11 cellular contexts compared by ENCODE assay signal in genomic region chr16:66569827-66570405, GRCh38. TPM values are rescaled to one million over a fixed set of nuclear protein-coding genes. Genes with fewer than 3 reads are reported as not detected.
A peak's percentile ranks its signal among the peaks of the same experiment; 100 is the strongest.
DNase-seq lines count a peak whose midpoint lies in the region; ATAC-seq and TF ChIP-seq lines count a peak whose summit lies in the region.
"Had no signal": no experiment of that assay in that cellular context is flagged by ENCODE, and none has a peak within 500 bp of the region (broad histone marks: within the 10 kb centered on the region; RNA-seq: fewer than 3 reads in every experiment).

No MANE protein-coding gene starts in this region.

- TF ChIP-seq CTCF in RWPE1 (conservative IDR thresholded peaks at IDR 0.05; ENCODE audit: low read depth) (no peak), fibroblast of mammary gland (conservative IDR thresholded peaks at IDR 0.05; ENCODE audit: control insufficient read depth, insufficient read depth, low read depth, low read length) (no peak), MM.1S (IDR thresholded peaks at IDR 0.05; ENCODE audit: low read length) (no peak)

- CTCF ChIA-PET in RWPE1 (lab: Yijun Ruan, JAX): interaction anchor here (0.6 to 1.3 kb wide), 4 partner anchors 10 to 597 kb away, joined by 3 to 5 read pairs (median 4); no protein-coding TSS in a partner anchor

- H4K20me1 ChIP-seq in GM23248 (ENCODE audit: insufficient read depth): no peaks in the 10 kb centered on the region
- H4K20me1 ChIP-seq in MM.1S (ENCODE audit: insufficient read depth, low read length): no peaks in the 10 kb centered on the region

- H3K36me3 ChIP-seq in GM23248 (ENCODE audit: low read depth) (no peaks in the 10 kb centered on the region), MM.1S (replicated peaks; ENCODE audit: insufficient read depth, low read length) (0 out of 2 replicates have a peak, but pooled peaks cover 4% of the 10 kb centered on the region)

- no peak overlapping the region for H2AFZ ChIP-seq in GM23248
- no peak overlapping the region for H2AFZ ChIP-seq in MM.1S (ENCODE audit: low read length)

- no peaks in the 10 kb centered on the region for H3K79me2 ChIP-seq in GM23248 (ENCODE audit: insufficient read depth)
- H3K79me2 ChIP-seq in MM.1S (ENCODE audit: low read length): peaks cover 15% of the 10 kb centered on the region

- H3K27ac ChIP-seq in GM23248: peak overlapping the region; percentile 27
- H3K27ac ChIP-seq in RWPE1: peak overlapping the region; percentile 55; the same call in 1 of the 2 replicates
- no peak overlapping the region for H3K27ac ChIP-seq in MM.1S (ENCODE audit: low read length)

- H3K9me3 ChIP-seq in GM23248 (ENCODE audit: low read depth) (no peaks in the 10 kb centered on the region), MM.1S (replicated peaks; ENCODE audit: insufficient read depth, low read length) (no peaks in the 10 kb centered on the region)
- H3K9me3 ChIP-seq: tibial nerve had no signal

- POLR2A ChIA-PET in RWPE1 (lab: Yijun Ruan, JAX; ENCODE audit: low non-redundant PET): no interaction called here

- H3K9me2 ChIP-seq in GM23248 (ENCODE audit: insufficient read depth) (no peaks in the 10 kb centered on the region), MM.1S (replicated peaks; ENCODE audit: insufficient read depth, low read length) (no peaks in the 10 kb centered on the region)

- H3K4me3 ChIP-seq in GM23248: peak overlapping the region; percentile 6; the same call in 1 of the 2 replicates
- H3K4me3 ChIP-seq in fibroblast of mammary gland (ENCODE audit: control insufficient read depth, low read depth, low read length): no peak overlapping the region
- no peak overlapping the region for H3K4me3 ChIP-seq in MM.1S (ENCODE audit: low read length)
- H3K4me3 ChIP-seq: tibial nerve had no signal

- no peak for ATAC-seq in HG02973 (IDR thresholded peaks at IDR 0.05; ENCODE audit: unreplicated experiment)

- H3K4me2 ChIP-seq in GM23248 (ENCODE audit: unreplicated experiment) (peak overlapping the region; percentile 9), MM.1S (ENCODE audit: low read depth, low read length) (no peak overlapping the region)

- H3F3A ChIP-seq in GM23248 (ENCODE audit: insufficient read depth) (peaks cover 25% of the 10 kb centered on the region), MM.1S (ENCODE audit: insufficient read depth, low read length) (0 out of 2 replicates have a peak, but pooled peaks cover 5% of the 10 kb centered on the region)

- peak; percentile 67 for DNase-seq in GM23248
- peak; percentile 41 for DNase-seq in RWPE1 (ENCODE audit: low spot score)
- peak; percentile 72 for DNase-seq in fibroblast of mammary gland (ENCODE audit: low read depth)
- peak; percentile 74 for DNase-seq in renal cortical epithelial cell (ENCODE audit: low read depth)
- DNase-seq in NCI-H2107 treated with DMSO at 0.1 percent for 48 hours (lab: John Stamatoyannopoulos, UW; ENCODE audit: unreplicated experiment): no peak
- no peak for DNase-seq in MM.1S
- DNase-seq in GM19240 (ENCODE audit: insufficient read length, low spot score): no peak
- DNase-seq: activated CD8-positive, alpha-beta memory T cell treated with anti-CD3 and anti-CD28 coated beads, Interleukin-2, amount 50 U/mL, for 4 hours; DMS79 treated with DMSO at 0.1 percent for 48 hours had no signal

- H3K4me1 ChIP-seq in GM23248 (ENCODE audit: insufficient read depth) (peaks cover 24% of the 10 kb centered on the region), MM.1S (ENCODE audit: low read length) (no peaks in the 10 kb centered on the region)

- 39 to 44% methylated on average over 3 of the region's 3 CpGs for WGBS in GM23248 (ENCODE audit: low coverage in 1 of 2, low lambda C conversion rate in 2 of 2, missing lambda C conversion rate in 2 of 2), 2 experiments

- no peaks in the 10 kb centered on the region for H3K27me3 ChIP-seq in GM23248 (replicated peaks; ENCODE audit: insufficient read depth)
- H3K27me3 ChIP-seq in MM.1S (replicated peaks; ENCODE audit: insufficient read depth, low read length): no peaks in the 10 kb centered on the region
- H3K27me3 ChIP-seq: tibial nerve had no signal

- no peak overlapping the region for H3K9ac ChIP-seq in GM23248
- no peak overlapping the region for H3K9ac ChIP-seq in MM.1S (ENCODE audit: low read length)

- in situ Hi-C loops in GM23248 (cut with MboI): no loop called here

RNA-seq across cellular contexts. Expression of gene CMTM1, which starts 3.7 kb away (rescaled TPM):
- total RNA-seq in GM23248 (2014; rRNA removed; shearing (Covaris generic)): 2.1 and 3.1 TPM in 2 replicates
- 6.0 and 6.8 TPM in 2 replicates for polyA plus RNA-seq in GM23248 (2016; fragmentation: Nextera tagmentation; extraction: Ambion mirVana)
- total RNA-seq in renal cortical epithelial cell: 2.8 and 6.2 TPM in 2 replicates

RNA-seq across cellular contexts. Expression of gene CMTM2, which starts 9.3 kb away (rescaled TPM):
- not detected in 2 replicates for total RNA-seq in GM23248 (2014; rRNA removed; shearing (Covaris generic))
- not detected in 2 replicates for polyA plus RNA-seq in GM23248 (2016; fragmentation: Nextera tagmentation; extraction: Ambion mirVana)
- total RNA-seq in renal cortical epithelial cell: not detected in 2 replicates
- total RNA-seq: tibial nerve had no signal

RNA-seq across cellular contexts. Expression of gene CKLF, which starts 17.5 kb away (rescaled TPM):
- total RNA-seq in GM23248 (2014; rRNA removed; shearing (Covaris generic)): 64.2 and 130 TPM in 2 replicates
- polyA plus RNA-seq in GM23248 (2016; fragmentation: Nextera tagmentation; extraction: Ambion mirVana): 107 and 108 TPM in 2 replicates
- 69.3 and 234 TPM in 2 replicates for total RNA-seq in renal cortical epithelial cell

RNA-seq across cellular contexts. Expression of gene TK2, which starts 20.0 kb away (rescaled TPM):
- total RNA-seq in GM23248 (2014; rRNA removed; shearing (Covaris generic)): 57.5 and 58.8 TPM in 2 replicates
- polyA plus RNA-seq in GM23248 (2016; fragmentation: Nextera tagmentation; extraction: Ambion mirVana): 27.9 and 28.2 TPM in 2 replicates
- total RNA-seq in renal cortical epithelial cell: 62.8 and 69.1 TPM in 2 replicates

RNA-seq across cellular contexts. Expression of gene CMTM3, which starts 34.6 kb away (rescaled TPM):
- 21.9 and 32.6 TPM in 2 replicates for total RNA-seq in GM23248 (2014; rRNA removed; shearing (Covaris generic))
- polyA plus RNA-seq in GM23248 (2016; fragmentation: Nextera tagmentation; extraction: Ambion mirVana): 43.9 and 47.0 TPM in 2 replicates
- total RNA-seq in renal cortical epithelial cell: 11.6 and 22.2 TPM in 2 replicates

Comparison
In these comparisons a context has a peak if more than half of its experiments do, and no peak if none do; other contexts are left out.
1. DNase-seq: peak in GM23248 (single experiment), RWPE1 (single experiment), fibroblast of mammary gland (single experiment) and renal cortical epithelial cell (single experiment); none in NCI-H2107 treated with DMSO at 0.1 percent for 48 hours (single experiment), MM.1S (single experiment) and GM19240 (single experiment).